Comparison of ENCODE assay signal across 2 cellular contexts in genomic region chr20:41998539-41999341, GRCh38.
A peak's percentile ranks its signal among the peaks of the same experiment; 100 is the strongest.
TF ChIP-seq lines count a peak whose summit lies in the region.

No MANE protein-coding gene starts in this region.

TF ChIP-seq in HEK293, 187 proteins besides CTCF, POLR2A, EP300 and RAD21 (continued from another document):
- no peak for TF ChIP-seq PATZ1 (tag by site-specific recombination; IDR thresholded peaks at IDR 0.05)

TF ChIP-seq in K562, 482 proteins besides CTCF, POLR2A, EP300 and RAD21 (continued from another document):
- no peak for TF ChIP-seq E2F8 (IDR thresholded peaks at IDR 0.05; ENCODE audit: low read depth, partially characterized antibody)
- no peak for TF ChIP-seq MGA (IDR thresholded peaks at IDR 0.05)
- peak; percentile 74 for TF ChIP-seq CEBPB (tag; IDR thresholded peaks at IDR 0.05)
